ENCODE assay signal across 7 cellular contexts in genomic region chr6:35044145-35044745, GRCh38.
A peak's percentile ranks its signal among the peaks of the same experiment; 100 is the strongest.
DNase-seq lines count a peak whose midpoint lies in the region; TF ChIP-seq lines count a peak whose summit lies in the region.

No MANE protein-coding gene starts in this region.

- TF ChIP-seq POLR2A in thyroid gland (IDR thresholded peaks at IDR 0.05), result peak in 1 of 2 donors; percentile 27

- WGBS in thyroid gland, 2 donors, result 41 to 42% methylated on average over 16 of the region's 16 CpGs

- POLR2A ChIA-PET in MCF 10A (lab: Yijun Ruan, JAX), result no interaction called here

- H3K27me3 ChIP-seq in thyroid gland, result no peaks in the 10 kb centered on the region

- intact Hi-C loops in MCF 10A (cut with micrococcal nuclease) (no loop called here), thyroid gland (cut with DNase I) (no loop called here)

- no TSS peak for BruUV-seq in MCF 10A (replicated peaks; lab: Mats Ljungman, UMichigan)

- no peaks in the 10 kb centered on the region for H3K27me3 Mint-ChIP-seq in MCF 10A (ENCODE audit: insufficient read depth, unreplicated experiment)

- TF ChIP-seq CTCF in MCF 10A (IDR thresholded peaks at IDR 0.05; ENCODE audit: unreplicated experiment) (no peak), thyroid gland (IDR thresholded peaks at IDR 0.05) (peak in 2 of 6 experiments; percentile 5 to 12)

- H3K27ac Mint-ChIP-seq in MCF 10A (ENCODE audit: low read depth, unreplicated experiment), result no peak overlapping the region

- no peak overlapping the region for H3K4me3 Mint-ChIP-seq in MCF 10A (ENCODE audit: unreplicated experiment)

- H3K9me3 ChIP-seq in thyroid gland, result no peaks in the 10 kb centered on the region

- peaks cover 23% of the 10 kb centered on the region for H3K4me1 Mint-ChIP-seq in MCF 10A (ENCODE audit: insufficient read depth, unreplicated experiment)

- no peak overlapping the region for H3K4me3 ChIP-seq in thyroid gland (replicated peaks in 1 of 3)

- H3K9me3 Mint-ChIP-seq in MCF 10A (ENCODE audit: unreplicated experiment), result no peaks in the 10 kb centered on the region

- H3K36me3 Mint-ChIP-seq in MCF 10A (ENCODE audit: insufficient read depth, unreplicated experiment), result peaks cover 4% of the 10 kb centered on the region

- DNase-seq in NCI-H146 (lab: John Stamatoyannopoulos, UW) (peak; percentile 71), MCF 10A (ENCODE audit: unreplicated experiment) (peak; percentile 17), left kidney (ENCODE audit: low read depth, low spot score) (peak; percentile 52), thyroid gland (peak; percentile 78 to 81), NCI-H2107 treated with DMSO at 0.1 percent for 48 hours (lab: John Stamatoyannopoulos, UW; ENCODE audit: unreplicated experiment) (no peak), HCEC 1CT (no peak), NCI-H128 (lab: John Stamatoyannopoulos, UW; ENCODE audit: unreplicated experiment) (no peak)

- peaks cover 75 to 94% of the 10 kb centered on the region in 2 donors for H3K4me1 ChIP-seq in thyroid gland

- peak overlapping the region; percentile 49 to 84 (median 60) for H3K27ac ChIP-seq in thyroid gland

- CTCF ChIA-PET in MCF 10A (lab: Yijun Ruan, JAX), result interaction anchor here (0.6 kb wide), 1 partner anchor 348 kb away, joined by 3 read pairs; no protein-coding TSS in a partner anchor

- H3K36me3 ChIP-seq in thyroid gland, result no peaks in the 10 kb centered on the region

Comparison
In these comparisons a context has a peak if more than half of its experiments do, and no peak if none do; other contexts are left out.
1. DNase-seq: peak in NCI-H146 (single experiment), MCF 10A (single experiment), left kidney (single experiment) and thyroid gland (2 of 2); none in NCI-H2107 treated with DMSO at 0.1 percent for 48 hours (single experiment), HCEC 1CT (single experiment) and NCI-H128 (single experiment).